ENCODE assay signal across 14 cellular contexts in genomic region chr22:42797021-42797420, GRCh38.
DNase-seq lines count a peak whose midpoint lies in the region; ATAC-seq and TF ChIP-seq lines count a peak whose summit lies in the region.
"Had no signal": no experiment of that assay in that cellular context is flagged by ENCODE, and none has a peak within 500 bp of the region (broad histone marks: within the 10 kb centered on the region; RNA-seq: fewer than 3 reads in every experiment).

No MANE protein-coding gene starts in this region.

- H3K36me3 ChIP-seq in GM23338 (ENCODE audit: insufficient read depth): no peaks in the 10 kb centered on the region

- H3K36me3 Mint-ChIP-seq in nephron progenitor cell (ENCODE audit: low read depth) (peaks cover 47% of the 10 kb centered on the region), GM23338 (ENCODE audit: low read depth) (no peaks in the 10 kb centered on the region; the same call in 2 of the 3 replicates)

- H3K27me3 Mint-ChIP-seq in nephron progenitor cell (ENCODE audit: low read depth, poor library complexity) (peaks cover 10% of the 10 kb centered on the region), GM23338 (ENCODE audit: insufficient read depth, low read depth, poor library complexity) (peaks cover 8% of the 10 kb centered on the region)

- no peaks in the 10 kb centered on the region for H3K4me1 ChIP-seq in GM23338 (ENCODE audit: insufficient read depth)

- no peak overlapping the region for H3K4me3 Mint-ChIP-seq in nephron progenitor cell
- no peak overlapping the region for H3K4me3 Mint-ChIP-seq in GM23338

- H3K27ac ChIP-seq in HL-60 (replicated peaks) (no peak overlapping the region), GM23338 (ENCODE audit: low read depth) (no peak overlapping the region)
- H3K27ac ChIP-seq: C4-2B had no signal

- DNase-seq in HL-60 (ENCODE audit: low read depth in 1 of 2, low spot score in 1 of 2): peak; percentile 7 to 61
- DNase-seq in fibroblast of pulmonary artery (ENCODE audit: low read depth): peak; percentile 73
- DNase-seq in nephron progenitor cell: no peak
- DNase-seq in HPDE6-E6E7 (ENCODE audit: extremely low spot score): no peak
- no peak for DNase-seq in GM23338 (ENCODE audit: low spot score)
- DNase-seq in activated T-cell treated with anti-CD3 and anti-CD28 coated beads, Interleukin-2, amount 50 U/mL, for 1 hour: no peak
- DNase-seq: EL; MM.1S; NCI-H2227 treated with DMSO at 0.1 percent for 48 hours; stimulated activated CD4-positive, alpha-beta T cell treated with anti-CD3 and anti-CD28 coated beads, Interleukin-4, amount 100 ng/mL, for 24 hours; transverse colon had no signal

- H3K4me3 ChIP-seq in HL-60 (replicated peaks; ENCODE audit: insufficient read depth, low read length) (no peak overlapping the region), fibroblast of pulmonary artery (replicated peaks; ENCODE audit: low read depth, low read length) (no peak overlapping the region), GM23338 (no peak overlapping the region)
- H3K4me3 ChIP-seq: transverse colon had no signal

- no peaks in the 10 kb centered on the region for H4K20me1 ChIP-seq in GM23338 (replicated peaks; ENCODE audit: insufficient read depth)

- no peak overlapping the region for H3K4me2 ChIP-seq in GM23338

- peak overlapping the region; percentile 44 for H3K27ac Mint-ChIP-seq in nephron progenitor cell
- no peak overlapping the region for H3K27ac Mint-ChIP-seq in GM23338

- ATAC-seq in GM23338: no peak
- ATAC-seq: activated naive CD4-positive, alpha-beta T cell treated with anti-CD3 and anti-CD28 coated beads, Interleukin-2, amount 50 U/mL, for 72 hours had no signal

- no peak for TF ChIP-seq CTCF in HL-60 (IDR thresholded peaks at IDR 0.05; ENCODE audit: insufficient read depth, low read length)
- no peak for TF ChIP-seq CTCF in fibroblast of pulmonary artery (IDR thresholded peaks at IDR 0.05; ENCODE audit: low read length, missing control alignments)
- no peak for TF ChIP-seq CTCF in nephron progenitor cell (IDR thresholded peaks at IDR 0.05)
- TF ChIP-seq CTCF in GM23338 (conservative IDR thresholded peaks at IDR 0.05; ENCODE audit: low read depth in 2 of 2): no peak

- no peaks in the 10 kb centered on the region for H3K79me2 ChIP-seq in GM23338 (replicated peaks; ENCODE audit: insufficient read depth)

- H3K27me3 ChIP-seq in HL-60 (ENCODE audit: insufficient read depth, poor library complexity, severe bottlenecking) (no peaks in the 10 kb centered on the region), GM23338 (ENCODE audit: insufficient read depth) (no peaks in the 10 kb centered on the region)
- H3K27me3 ChIP-seq: transverse colon had no signal

- peaks cover 60% of the 10 kb centered on the region for H3K4me1 Mint-ChIP-seq in nephron progenitor cell
- H3K4me1 Mint-ChIP-seq in GM23338: peaks cover 10% of the 10 kb centered on the region

- no peaks in the 10 kb centered on the region for H3K9me2 ChIP-seq in GM23338 (ENCODE audit: insufficient read depth)

- H3F3A ChIP-seq in GM23338 (replicated peaks; ENCODE audit: low read depth): no peaks in the 10 kb centered on the region

- no peaks in the 10 kb centered on the region for H3K9me3 Mint-ChIP-seq in nephron progenitor cell
- H3K9me3 Mint-ChIP-seq in GM23338: no peaks in the 10 kb centered on the region; the same call in 2 of the 3 replicates
- H3K9me3 Mint-ChIP-seq: activated naive CD4-positive, alpha-beta T cell treated with anti-CD3 and anti-CD28 coated beads, Interleukin-2, amount 50 U/mL, for 72 hours had no signal

- H2AFZ ChIP-seq in GM23338: no peak overlapping the region

TF ChIP-seq in PFSK-1, 5 proteins besides CTCF, POLR2A, EP300 and RAD21:
- no peak for TF ChIP-seq REST (IDR thresholded peaks at IDR 0.05; ENCODE audit: insufficient read depth in 1 of 2, low read depth in 2 of 2, low read length in 2 of 2)
- peak; percentile 20 for TF ChIP-seq FOXP2 (optimal IDR thresholded peaks at IDR 0.05; ENCODE audit: borderline replicate concordance, extremely low read depth, extremely low read length, insufficient read depth)
- no peak for TF ChIP-seq SIN3A (IDR thresholded peaks at IDR 0.05; ENCODE audit: borderline replicate concordance, insufficient read depth, low read length)
- TF ChIP-seq POLR2AphosphoS5 (IDR thresholded peaks at IDR 0.05; ENCODE audit: low read depth, low read length): no peak
- no peak for TF ChIP-seq TAF1 (IDR thresholded peaks at IDR 0.05; ENCODE audit: borderline replicate concordance, insufficient read depth, low read length)

TF ChIP-seq in GM23338, 12 proteins besides CTCF, POLR2A, EP300 and RAD21:
- TF ChIP-seq CREB1 (CRISPR knock-in tag; IDR thresholded peaks at IDR 0.05; ENCODE audit: low read depth) (no peak), EZH2 (IDR thresholded peaks at IDR 0.05; ENCODE audit: low read depth, unreplicated experiment) (no peak), ZNF462 (CRISPR knock-in tag; IDR thresholded peaks at IDR 0.05) (no peak)

Comparison
In these comparisons a context has a peak if more than half of its experiments do, and no peak if none do; other contexts are left out.
1. DNase-seq: peak in HL-60 (2 of 2) and fibroblast of pulmonary artery (single experiment); none in nephron progenitor cell (single experiment), HPDE6-E6E7 (single experiment), GM23338 (single experiment) and activated T-cell treated with anti-CD3 and anti-CD28 coated beads, Interleukin-2, amount 50 U/mL, for 1 hour (single experiment).